In the genomic region with DNA sequence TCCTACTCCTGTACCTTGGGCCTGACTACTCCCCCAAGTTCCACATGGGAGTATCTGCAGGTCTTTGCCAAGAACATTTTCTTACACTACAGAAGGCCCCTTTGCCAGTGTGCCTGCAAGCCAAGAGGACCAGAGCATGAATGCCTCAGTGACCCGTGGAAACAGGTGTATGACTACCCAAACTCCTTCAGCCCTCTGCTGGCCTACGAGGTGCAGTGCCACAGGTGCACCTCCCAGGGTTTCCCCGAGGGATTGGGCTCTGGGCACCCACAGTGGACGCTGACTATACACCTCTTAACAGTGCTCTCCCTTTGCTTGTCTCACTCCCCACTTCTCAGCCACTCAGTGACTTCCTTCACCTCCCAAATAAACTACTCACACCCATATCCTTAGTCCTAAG, we compare ENCODE assay signal across 8 cellular contexts.
A peak's percentile ranks its signal among the peaks of the same experiment; 100 is the strongest.
DNase-seq lines count a peak whose midpoint lies in the region; ATAC-seq and TF ChIP-seq lines count a peak whose summit lies in the region.

No MANE protein-coding gene starts in this region.

- H3K4me3 ChIP-seq in ascending aorta: no peak overlapping the region
- no peak overlapping the region for H3K4me3 ChIP-seq in liver (ENCODE audit: low read depth in 1 of 3, low read length in 3 of 3)

- peak; percentile 62 to 77 for TF ChIP-seq RAD21 in liver (IDR thresholded peaks at IDR 0.05)

- H3K36me3 Mint-ChIP-seq in glutamatergic neuron (ENCODE audit: unreplicated experiment): no peaks in the 10 kb centered on the region

- intact Hi-C loops in ascending aorta (cut with DNase I): loop anchor here (5.0 kb wide), 2 partner anchors 40 to 150 kb away; no protein-coding TSS in a partner anchor

- TF ChIP-seq CTCF in ascending aorta (IDR thresholded peaks at IDR 0.05) (peak in 1 of 3 experiments; percentile 10), liver (IDR thresholded peaks at IDR 0.05; ENCODE audit: low read depth, low read length, missing input control) (peak; percentile 61), glutamatergic neuron (IDR thresholded peaks at IDR 0.05; ENCODE audit: partially characterized antibody, unreplicated experiment) (no peak)

- 27% methylated on average over 4 of the region's 4 CpGs for WGBS in liver

- H3K36me3 ChIP-seq in ascending aorta (no peaks in the 10 kb centered on the region), liver (ENCODE audit: control insufficient read depth in 4 of 4, insufficient read depth in 3 of 4, low read depth in 1 of 4, low read length in 3 of 4) (no peaks in the 10 kb centered on the region)

- H3K4me3 Mint-ChIP-seq in glutamatergic neuron (ENCODE audit: unreplicated experiment): no peak overlapping the region

- no peak overlapping the region for H3K9ac ChIP-seq in liver (ENCODE audit: low read depth in 1 of 2, low read length in 2 of 2)

- H3K27ac ChIP-seq in ascending aorta (peak overlapping the region; percentile 85 to 91), liver (ENCODE audit: low read depth in 1 of 2, low read length in 2 of 2) (no peak overlapping the region)

- H3K27me3 Mint-ChIP-seq in glutamatergic neuron (ENCODE audit: unreplicated experiment): peaks cover 3% of the 10 kb centered on the region

- peaks cover 2% of the 10 kb centered on the region for H3K9me3 Mint-ChIP-seq in glutamatergic neuron (ENCODE audit: unreplicated experiment)

- no peaks in the 10 kb centered on the region for H3K9me3 ChIP-seq in ascending aorta
- no peaks in the 10 kb centered on the region for H3K9me3 ChIP-seq in liver (ENCODE audit: control insufficient read depth in 4 of 4, low read length in 3 of 4)

- H3K27me3 ChIP-seq in ascending aorta (no peaks in the 10 kb centered on the region), liver (ENCODE audit: control insufficient read depth in 4 of 4, insufficient read depth in 4 of 4, low read length in 3 of 4) (no peaks in the 10 kb centered on the region)

- H3K4me1 ChIP-seq in ascending aorta (peaks cover 8 to 42% of the 10 kb centered on the region in 2 donors), liver (ENCODE audit: control insufficient read depth in 4 of 4, insufficient read depth in 4 of 4, low read length in 3 of 4) (no peaks in the 10 kb centered on the region)

- no peak overlapping the region for H3K27ac Mint-ChIP-seq in glutamatergic neuron (ENCODE audit: unreplicated experiment)

- peak; percentile 11 for DNase-seq in stimulated activated CD4-positive, alpha-beta T cell treated with anti-CD3 and anti-CD28 coated beads, Interleukin-4, amount 100 ng/mL, for 1 hour
- DNase-seq in stimulated activated CD4-positive, alpha-beta T cell treated with anti-CD3 and anti-CD28 coated beads, Interleukin-4, amount 100 ng/mL, for 24 hours: no peak
- DNase-seq in ascending aorta (ENCODE audit: low spot score in 2 of 2): no peak
- DNase-seq in putamen (ENCODE audit: low spot score): no peak
- no peak for DNase-seq in NCI-H128 (lab: John Stamatoyannopoulos, UW; ENCODE audit: unreplicated experiment)
- DNase-seq in glutamatergic neuron: no peak

- ATAC-seq in HG03378 (IDR thresholded peaks at IDR 0.05; ENCODE audit: unreplicated experiment): no peak

- peaks cover 15% of the 10 kb centered on the region for H3K4me1 Mint-ChIP-seq in glutamatergic neuron (ENCODE audit: low read depth, unreplicated experiment)

TF ChIP-seq in liver, 16 proteins besides CTCF, POLR2A, EP300 and RAD21:
- TF ChIP-seq GABPA (IDR thresholded peaks at IDR 0.05 in 1 of 2, conservative IDR thresholded peaks at IDR 0.05 in 1 of 2) (no peak), HNF4A (conservative IDR thresholded peaks at IDR 0.05) (no peak), JUND (IDR thresholded peaks at IDR 0.05) (no peak), HNF4G (IDR thresholded peaks at IDR 0.05) (no peak), RXRA (IDR thresholded peaks at IDR 0.05) (no peak), SP1 (IDR thresholded peaks at IDR 0.05) (no peak), YY1 (IDR thresholded peaks at IDR 0.05) (no peak)
- TF ChIP-seq, protein P1, sequence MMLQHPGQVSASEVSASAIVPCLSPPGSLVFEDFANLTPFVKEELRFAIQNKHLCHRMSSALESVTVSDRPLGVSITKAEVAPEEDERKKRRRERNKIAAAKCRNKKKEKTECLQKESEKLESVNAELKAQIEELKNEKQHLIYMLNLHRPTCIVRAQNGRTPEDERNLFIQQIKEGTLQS (IDR thresholded peaks at IDR 0.05): no peak
- TF ChIP-seq, protein P2, sequence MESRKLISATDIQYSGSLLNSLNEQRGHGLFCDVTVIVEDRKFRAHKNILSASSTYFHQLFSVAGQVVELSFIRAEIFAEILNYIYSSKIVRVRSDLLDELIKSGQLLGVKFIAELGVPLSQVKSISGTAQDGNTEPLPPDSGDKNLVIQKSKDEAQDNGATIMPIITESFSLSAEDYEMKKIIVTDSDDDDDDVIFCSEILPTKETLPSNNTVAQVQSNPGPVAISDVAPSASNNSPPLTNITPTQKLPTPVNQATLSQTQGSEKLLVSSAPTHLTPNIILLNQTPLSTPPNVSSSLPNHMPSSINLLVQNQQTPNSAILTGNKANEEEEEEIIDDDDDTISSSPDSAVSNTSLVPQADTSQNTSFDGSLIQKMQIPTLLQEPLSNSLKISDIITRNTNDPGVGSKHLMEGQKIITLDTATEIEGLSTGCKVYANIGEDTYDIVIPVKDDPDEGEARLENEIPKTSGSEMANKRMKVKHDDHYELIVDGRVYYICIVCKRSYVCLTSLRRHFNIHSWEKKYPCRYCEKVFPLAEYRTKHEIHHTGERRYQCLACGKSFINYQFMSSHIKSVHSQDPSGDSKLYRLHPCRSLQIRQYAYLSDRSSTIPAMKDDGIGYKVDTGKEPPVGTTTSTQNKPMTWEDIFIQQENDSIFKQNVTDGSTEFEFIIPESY (IDR thresholded peaks at IDR 0.05): no peak

Comparison
In these comparisons a context has a peak if more than half of its experiments do, and no peak if none do; other contexts are left out.
1. H3K27ac ChIP-seq: peak in ascending aorta (2 of 2); none in liver (0 of 2).